Comparison of ENCODE assay signal across 23 cellular contexts in genomic region chr3:30804983-30805382, GRCh38.
"Had no signal": no experiment of that assay in that cellular context is flagged by ENCODE, and none has a peak within 500 bp of the region (broad histone marks: within the 10 kb centered on the region; RNA-seq: fewer than 3 reads in every experiment).

No MANE protein-coding gene starts in this region.

- DNase-seq: activated CD4-positive, alpha-beta memory T cell treated with anti-CD3 and anti-CD28 coated beads, Interleukin-2, amount 10 ng/mL, durations not matched to agents 7 days and 5 days; activated CD4-positive, alpha-beta T cell treated with anti-CD3 and anti-CD28 coated beads for 1 hour; activated CD4-positive, alpha-beta T cell treated with anti-CD3 and anti-CD28 coated beads, Interleukin-2, amount 10 ng/mL, durations not matched to agents 7 days and 5 days; activated CD8-positive, alpha-beta memory T cell treated with anti-CD3 and anti-CD28 coated beads, Interleukin-2, amount 50 U/mL, for 48 hours; activated gamma-delta T cell; activated naive CD4-positive, alpha-beta T cell treated with anti-CD3 and anti-CD28 coated beads, Interleukin-2, amount 10 ng/mL, durations not matched to agents 7 days and 5 days; activated naive CD8-positive, alpha-beta T cell treated with anti-CD3 and anti-CD28 coated beads, Interleukin-2, amount 10 ng/mL, durations not matched to agents 7 days and 5 days; activated T-cell treated with anti-CD3 and anti-CD28 coated beads, Interleukin-2, amount 50 U/mL, for 24 hours; amniotic stem cell; caudate nucleus; cortex of kidney; head of caudate nucleus; hippocampal formation; left cardiac atrium; left ventricle myocardium superior; posterior cingulate gyrus; right cardiac atrium; stimulated activated CD4-positive, alpha-beta T cell treated with anti-CD3 and anti-CD28 coated beads, Interleukin-2, amount 100 ng/mL, for 48 hours; stimulated activated naive CD4-positive, alpha-beta T cell treated with Interleukin-2 at 50 U/mL for 16 hours; T-helper 17 cell; T1000 had no signal

- H3K4me3 ChIP-seq: esophagus muscularis mucosa, tibial nerve had no signal
